ENCODE assay signal across 17 cellular contexts in the genomic region with DNA sequence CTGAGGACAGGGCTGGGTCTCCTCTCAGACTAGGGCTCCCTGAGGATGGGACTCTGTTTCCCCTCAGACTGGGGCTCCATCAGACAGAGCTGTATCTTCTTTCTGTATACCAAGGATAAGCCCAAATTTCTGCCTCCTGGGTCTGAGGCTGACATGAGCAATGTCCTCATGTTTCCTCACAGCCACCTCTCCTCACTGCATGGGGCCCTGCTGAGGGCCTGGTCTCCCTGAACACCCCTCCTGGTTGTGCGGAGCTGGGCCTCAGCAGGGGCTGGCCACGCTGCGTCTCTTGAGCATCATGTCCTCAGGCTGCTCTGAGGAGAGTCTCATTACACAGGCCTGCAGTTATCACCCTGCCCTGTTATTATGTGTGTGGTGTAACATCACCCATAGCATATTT.
DNase-seq lines count a peak whose midpoint lies in the region; ATAC-seq and TF ChIP-seq lines count a peak whose summit lies in the region.
"Had no signal": no experiment of that assay in that cellular context is flagged by ENCODE, and none has a peak within 500 bp of the region (broad histone marks: within the 10 kb centered on the region; RNA-seq: fewer than 3 reads in every experiment).

No MANE protein-coding gene starts in this region.

- H3K27me3 ChIP-seq in uterus = no peaks in the 10 kb centered on the region

- DNase-seq in NCI-H2227 (lab: John Stamatoyannopoulos, UW; ENCODE audit: unreplicated experiment) (peak; percentile 13), NCI-H2227 treated with DMSO at 0.1 percent for 48 hours (lab: John Stamatoyannopoulos, UW) (no peak), NCI-H345 treated with DMSO at 0.1 percent for 48 hours (lab: John Stamatoyannopoulos, UW; ENCODE audit: unreplicated experiment) (peak; percentile 27), NCI-H1930 (lab: John Stamatoyannopoulos, UW) (no peak), uterus (no peak)
- DNase-seq: AML-193; Caco-2; CD4-positive, alpha-beta T cell; DMS79 treated with DMSO at 0.1 percent for 48 hours; GF-D8; HCEC 1CT; HFFc6; IMR-90 had no signal

- H3K4me1 ChIP-seq in HEK293 (ENCODE audit: control insufficient read depth, insufficient read depth, low read length) (no peaks in the 10 kb centered on the region), uterus (no peaks in the 10 kb centered on the region)
- H3K4me1 ChIP-seq: Caco-2 had no signal

- H3K9me3 ChIP-seq in HEK293 (ENCODE audit: control insufficient read depth, insufficient read depth, low read depth, low read length) (no peaks in the 10 kb centered on the region), uterus (no peaks in the 10 kb centered on the region)
- H3K9me3 ChIP-seq: Caco-2 had no signal

- H3K27ac Mint-ChIP-seq in stimulated activated memory B cell treated with anti-CD40 and anti-IgM and Interleukin-4, amounts not matched to agents 10 μg/mL and 1 μg/mL and 100 μg/mL, for 72 hours = no peak overlapping the region
- H3K27ac Mint-ChIP-seq: CD4-positive, alpha-beta T cell; GM23338; HFFc6 had no signal

- H3K4me3 ChIP-seq in HEK293 (ENCODE audit: low read depth, low read length) = no peak overlapping the region
- H3K4me3 ChIP-seq in uterus = no peak overlapping the region
- H3K4me3 ChIP-seq: GM23338 had no signal

- no peak for TF ChIP-seq POLR2A in uterus (IDR thresholded peaks at IDR 0.05)

- TF ChIP-seq CTCF in HEK293 (tag by site-specific recombination; IDR thresholded peaks at IDR 0.05) (no peak), uterus (IDR thresholded peaks at IDR 0.05) (no peak)

- intact Hi-C loops in uterus (cut with DNase I; ENCODE audit: low total_unique reads) = no loop called here

- peaks cover 15% of the 10 kb centered on the region for H3K27me3 Mint-ChIP-seq in stimulated activated memory B cell treated with anti-CD40 and anti-IgM and Interleukin-4, amounts not matched to agents 10 μg/mL and 1 μg/mL and 100 μg/mL, for 72 hours
- H3K27me3 Mint-ChIP-seq: CD4-positive, alpha-beta T cell had no signal

- CTCF ChIA-PET in HEK293 (lab: Yijun Ruan, JAX) = no interaction called here

- H3K4me1 Mint-ChIP-seq in stimulated activated memory B cell treated with anti-CD40 and anti-IgM and Interleukin-4, amounts not matched to agents 10 μg/mL and 1 μg/mL and 100 μg/mL, for 72 hours = no peaks in the 10 kb centered on the region

- no peaks in the 10 kb centered on the region for H3K36me3 ChIP-seq in HEK293 (ENCODE audit: control insufficient read depth in 2 of 2, insufficient read depth in 1 of 2, low read length in 2 of 2)
- H3K36me3 ChIP-seq in uterus = no peaks in the 10 kb centered on the region

- H3K27ac ChIP-seq in HEK293 (ENCODE audit: extremely low read depth, low read depth, low read length) = no peak overlapping the region
- H3K27ac ChIP-seq in uterus = no peak overlapping the region
- H3K27ac ChIP-seq: C4-2B had no signal

- no peaks in the 10 kb centered on the region for H3K36me3 Mint-ChIP-seq in stimulated activated memory B cell treated with anti-CD40 and anti-IgM and Interleukin-4, amounts not matched to agents 10 μg/mL and 1 μg/mL and 100 μg/mL, for 72 hours

- peak; percentile 13 for ATAC-seq in stimulated activated memory B cell treated with anti-CD40 and anti-IgM and Interleukin-4, amounts not matched to agents 10 μg/mL and 1 μg/mL and 100 μg/mL, for 72 hours
- ATAC-seq: GM23338 had no signal

- H3K4me3 Mint-ChIP-seq in stimulated activated memory B cell treated with anti-CD40 and anti-IgM and Interleukin-4, amounts not matched to agents 10 μg/mL and 1 μg/mL and 100 μg/mL, for 72 hours = no peak overlapping the region
- H3K4me3 Mint-ChIP-seq: CD4-positive, alpha-beta T cell; GM23338; HFFc6 had no signal

- no peaks in the 10 kb centered on the region for H3K9me3 Mint-ChIP-seq in stimulated activated memory B cell treated with anti-CD40 and anti-IgM and Interleukin-4, amounts not matched to agents 10 μg/mL and 1 μg/mL and 100 μg/mL, for 72 hours
- H3K9me3 Mint-ChIP-seq: CD4-positive, alpha-beta T cell had no signal

- POLR2A ChIA-PET in HEK293 (lab: Yijun Ruan, JAX) = no interaction called here

TF ChIP-seq in HEK293, 187 proteins besides CTCF, POLR2A, EP300 and RAD21:
- TF ChIP-seq ZNF777 (tag by site-specific recombination; IDR thresholded peaks at IDR 0.05; ENCODE audit: borderline replicate concordance) = no peak
- no peak for TF ChIP-seq ZNF341 (tag by site-specific recombination; IDR thresholded peaks at IDR 0.05; ENCODE audit: low read depth)
- no peak for TF ChIP-seq TCF7L2 (IDR thresholded peaks at IDR 0.05; ENCODE audit: borderline replicate concordance, low read depth, low read length)
- peak; percentile 76 for TF ChIP-seq ZIC2 (tag by site-specific recombination; IDR thresholded peaks at IDR 0.05)
- TF ChIP-seq, protein P1, sequence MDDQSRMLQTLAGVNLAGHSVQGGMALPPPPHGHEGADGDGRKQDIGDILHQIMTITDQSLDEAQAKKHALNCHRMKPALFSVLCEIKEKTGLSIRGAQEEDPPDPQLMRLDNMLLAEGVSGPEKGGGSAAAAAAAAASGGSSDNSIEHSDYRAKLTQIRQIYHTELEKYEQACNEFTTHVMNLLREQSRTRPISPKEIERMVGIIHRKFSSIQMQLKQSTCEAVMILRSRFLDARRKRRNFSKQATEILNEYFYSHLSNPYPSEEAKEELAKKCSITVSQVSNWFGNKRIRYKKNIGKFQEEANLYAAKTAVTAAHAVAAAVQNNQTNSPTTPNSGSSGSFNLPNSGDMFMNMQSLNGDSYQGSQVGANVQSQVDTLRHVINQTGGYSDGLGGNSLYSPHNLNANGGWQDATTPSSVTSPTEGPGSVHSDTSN (CRISPR knock-in tag; IDR thresholded peaks at IDR 0.05) = no peak

Comparison
In these comparisons a context has a peak if more than half of its experiments do, and no peak if none do; other contexts are left out.
1. DNase-seq: peak in NCI-H2227 (single experiment) and NCI-H345 treated with DMSO at 0.1 percent for 48 hours (single experiment); none in NCI-H2227 treated with DMSO at 0.1 percent for 48 hours (single experiment), NCI-H1930 (0 of 2) and uterus (0 of 2).